1 cellular context compared by ENCODE assay signal in the genomic region with DNA sequence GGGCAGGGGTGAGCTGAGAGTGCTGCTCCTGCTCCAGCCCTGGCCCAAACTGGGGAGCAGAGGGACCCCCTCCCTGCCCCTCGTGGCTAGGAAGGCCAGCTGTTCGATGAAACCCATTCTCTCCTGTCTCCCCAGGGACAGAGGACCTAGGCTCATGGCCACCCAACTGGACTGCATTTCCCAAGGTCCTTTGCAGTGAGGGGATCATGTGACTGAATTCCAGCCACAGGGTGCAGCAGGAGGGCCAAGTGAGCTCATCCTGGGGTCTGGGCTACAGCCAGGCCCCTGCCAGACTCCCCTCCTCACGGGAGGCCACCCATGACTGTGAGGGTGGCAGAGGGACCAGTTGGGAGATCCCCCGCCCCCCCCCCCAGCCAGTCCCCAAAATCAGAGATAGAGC.
TF ChIP-seq lines count a peak whose summit lies in the region.

No MANE protein-coding gene starts in this region.

TF ChIP-seq in SK-N-SH treated with all-trans-retinoic acid at 6 μM for 48 hours, 23 proteins besides CTCF, POLR2A, EP300 and RAD21 (continued from another document):
- TF ChIP-seq, protein P1, sequence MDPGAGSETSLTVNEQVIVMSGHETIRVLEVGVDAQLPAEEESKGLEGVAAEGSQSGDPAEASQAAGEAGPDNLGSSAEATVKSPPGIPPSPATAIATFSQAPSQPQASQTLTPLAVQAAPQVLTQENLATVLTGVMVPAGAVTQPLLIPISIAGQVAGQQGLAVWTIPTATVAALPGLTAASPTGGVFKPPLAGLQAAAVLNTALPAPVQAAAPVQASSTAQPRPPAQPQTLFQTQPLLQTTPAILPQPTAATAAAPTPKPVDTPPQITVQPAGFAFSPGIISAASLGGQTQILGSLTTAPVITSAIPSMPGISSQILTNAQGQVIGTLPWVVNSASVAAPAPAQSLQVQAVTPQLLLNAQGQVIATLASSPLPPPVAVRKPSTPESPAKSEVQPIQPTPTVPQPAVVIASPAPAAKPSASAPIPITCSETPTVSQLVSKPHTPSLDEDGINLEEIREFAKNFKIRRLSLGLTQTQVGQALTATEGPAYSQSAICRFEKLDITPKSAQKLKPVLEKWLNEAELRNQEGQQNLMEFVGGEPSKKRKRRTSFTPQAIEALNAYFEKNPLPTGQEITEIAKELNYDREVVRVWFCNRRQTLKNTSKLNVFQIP (CRISPR knock-in tag; IDR thresholded peaks at IDR 0.05; ENCODE audit: borderline replicate concordance, low read depth), result no peak
- TF ChIP-seq, protein P2, sequence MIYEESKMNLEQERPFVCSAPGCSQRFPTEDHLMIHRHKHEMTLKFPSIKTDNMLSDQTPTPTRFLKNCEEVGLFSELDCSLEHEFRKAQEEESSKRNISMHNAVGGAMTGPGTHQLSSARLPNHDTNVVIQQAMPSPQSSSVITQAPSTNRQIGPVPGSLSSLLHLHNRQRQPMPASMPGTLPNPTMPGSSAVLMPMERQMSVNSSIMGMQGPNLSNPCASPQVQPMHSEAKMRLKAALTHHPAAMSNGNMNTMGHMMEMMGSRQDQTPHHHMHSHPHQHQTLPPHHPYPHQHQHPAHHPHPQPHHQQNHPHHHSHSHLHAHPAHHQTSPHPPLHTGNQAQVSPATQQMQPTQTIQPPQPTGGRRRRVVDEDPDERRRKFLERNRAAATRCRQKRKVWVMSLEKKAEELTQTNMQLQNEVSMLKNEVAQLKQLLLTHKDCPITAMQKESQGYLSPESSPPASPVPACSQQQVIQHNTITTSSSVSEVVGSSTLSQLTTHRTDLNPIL (CRISPR knock-in tag; IDR thresholded peaks at IDR 0.05; ENCODE audit: low read depth), result no peak
- no peak for TF ChIP-seq ESRRG (CRISPR knock-in tag; IDR thresholded peaks at IDR 0.05)
- TF ChIP-seq CSDC2 (CRISPR knock-in tag; IDR thresholded peaks at IDR 0.05), result no peak
- no peak for TF ChIP-seq ZNF565 (CRISPR knock-in tag; conservative IDR thresholded peaks at IDR 0.05; ENCODE audit: low read depth)
- no peak for TF ChIP-seq ZFP30 (CRISPR knock-in tag; IDR thresholded peaks at IDR 0.05)
